ENCODE assay signal across 10 cellular contexts in genomic region chr12:59595097-59595496, GRCh38. TPM values are rescaled to one million over a fixed set of nuclear protein-coding genes. Genes with fewer than 3 reads are reported as not detected.
A peak's percentile ranks its signal among the peaks of the same experiment; 100 is the strongest.
DNase-seq lines count a peak whose midpoint lies in the region; ATAC-seq and TF ChIP-seq lines count a peak whose summit lies in the region.
"Had no signal": no experiment of that assay in that cellular context is flagged by ENCODE, and none has a peak within 500 bp of the region (broad histone marks: within the 10 kb centered on the region; RNA-seq: fewer than 3 reads in every experiment).

No MANE protein-coding gene starts in this region.

- H3K4me1 ChIP-seq in iPS-20b (ENCODE audit: insufficient read depth, low read length) = peaks cover 8% of the 10 kb centered on the region; the same call in 1 of the 2 replicates

- no peak for TF ChIP-seq CTCF in activated B cell treated with CpG ODN at 0.5 μM for 24 hours (IDR thresholded peaks at IDR 0.05)

- no peak overlapping the region for H3K27ac ChIP-seq in iPS-20b (ENCODE audit: low read length)
- peak overlapping the region; percentile 82 for H3K27ac ChIP-seq in substantia nigra (ENCODE audit: low read depth, low read length, poor library complexity, severe bottlenecking)

- no peaks in the 10 kb centered on the region for H3K9me3 ChIP-seq in iPS-20b (ENCODE audit: insufficient read depth, low read depth, low read length)

- H3K36me3 Mint-ChIP-seq in T-helper 2 cell treated with Interferon-gamma antibody and Interleukin-4, amounts not matched to agents 5 μg/mL and 100 μg/mL, for 36 hours (ENCODE audit: low read depth) = peaks cover 25% of the 10 kb centered on the region
- H3K36me3 Mint-ChIP-seq in activated B cell treated with CpG ODN at 0.5 μM for 24 hours (ENCODE audit: low read depth) = peaks cover 11% of the 10 kb centered on the region

- H3K4me3 ChIP-seq in iPS-20b (ENCODE audit: low read length) = peak overlapping the region; percentile 90

- no peaks in the 10 kb centered on the region for H3K36me3 ChIP-seq in iPS-20b (ENCODE audit: insufficient read depth, low read depth, low read length)

- POLR2A ChIA-PET in activated B cell treated with CpG ODN at 0.5 μM for 24 hours (lab: Charles Lee) = interaction anchor here (1.2 to 1.3 kb wide), 3 partner anchors 42 to 94 kb away, joined by 3 to 7 read pairs (median 4); no protein-coding TSS in a partner anchor

- H3K9me3 Mint-ChIP-seq in T-helper 2 cell treated with Interferon-gamma antibody and Interleukin-4, amounts not matched to agents 5 μg/mL and 100 μg/mL, for 36 hours = no peaks in the 10 kb centered on the region
- no peaks in the 10 kb centered on the region for H3K9me3 Mint-ChIP-seq in activated B cell treated with CpG ODN at 0.5 μM for 24 hours

- H3K9ac ChIP-seq in iPS-20b (ENCODE audit: low read depth, low read length) = 0 out of 2 replicates have a peak overlapping the region, but pooled peaks have one; percentile 43

- peaks cover 40% of the 10 kb centered on the region for H3K4me1 Mint-ChIP-seq in T-helper 2 cell treated with Interferon-gamma antibody and Interleukin-4, amounts not matched to agents 5 μg/mL and 100 μg/mL, for 36 hours (ENCODE audit: low read depth)
- H3K4me1 Mint-ChIP-seq in activated B cell treated with CpG ODN at 0.5 μM for 24 hours = peaks cover 34% of the 10 kb centered on the region

- DNase-seq in T-helper 2 cell treated with Interferon-gamma antibody and Interleukin-4, amounts not matched to agents 5 μg/mL and 100 μg/mL, for 36 hours (ENCODE audit: low spot score) = no peak
- DNase-seq in T-helper 2 cell (no peak), activated B cell treated with CpG ODN at 0.5 μM for 24 hours (no peak), substantia nigra (lab: John Stamatoyannopoulos, UW) (no peak), AG20443 (ENCODE audit: low spot score) (no peak), NCI-H1105 (lab: John Stamatoyannopoulos, UW) (no peak)
- DNase-seq in activated CD4-positive, alpha-beta T cell treated with anti-CD3 and anti-CD28 coated beads, Interleukin-2, amount 50 U/mL, for 48 hours = no peak
- DNase-seq: DMS79, MV-4-11 had no signal

- peak overlapping the region; percentile 91 for H3K4me3 Mint-ChIP-seq in T-helper 2 cell treated with Interferon-gamma antibody and Interleukin-4, amounts not matched to agents 5 μg/mL and 100 μg/mL, for 36 hours
- peak overlapping the region; percentile 92 for H3K4me3 Mint-ChIP-seq in activated B cell treated with CpG ODN at 0.5 μM for 24 hours

- peaks cover 30% of the 10 kb centered on the region for H3K27me3 ChIP-seq in iPS-20b (ENCODE audit: insufficient read depth, low read length)

- intact Hi-C loops in activated B cell treated with CpG ODN at 0.5 μM for 24 hours (cut with micrococcal nuclease) = loop anchor here (5.0 kb wide), 2 partner anchors 113 to 187 kb away; no protein-coding TSS in a partner anchor

- H3K27ac Mint-ChIP-seq in T-helper 2 cell treated with Interferon-gamma antibody and Interleukin-4, amounts not matched to agents 5 μg/mL and 100 μg/mL, for 36 hours = peak overlapping the region; percentile 90
- H3K27ac Mint-ChIP-seq in activated B cell treated with CpG ODN at 0.5 μM for 24 hours = peak overlapping the region; percentile 99

- CTCF ChIA-PET in activated B cell treated with CpG ODN at 0.5 μM for 24 hours (lab: Charles Lee) = interaction anchor here (1.5 kb wide), 1 partner anchor 212 kb away, joined by 6 read pairs; no protein-coding TSS in a partner anchor

- H3K27me3 Mint-ChIP-seq in T-helper 2 cell treated with Interferon-gamma antibody and Interleukin-4, amounts not matched to agents 5 μg/mL and 100 μg/mL, for 36 hours (ENCODE audit: low read depth) = no peaks in the 10 kb centered on the region
- H3K27me3 Mint-ChIP-seq in activated B cell treated with CpG ODN at 0.5 μM for 24 hours = no peaks in the 10 kb centered on the region

- ATAC-seq in activated B cell treated with CpG ODN at 0.5 μM for 24 hours (ENCODE audit: low read depth) = no peak

RNA-seq across cellular contexts. Expression of gene SLC16A7, which starts 0.7 kb away (rescaled TPM):
- total RNA-seq in activated B cell treated with CpG ODN at 0.5 μM for 24 hours = 20.4 and 22.4 TPM in 2 replicates
